ENCODE assay signal across 23 cellular contexts in the genomic region with DNA sequence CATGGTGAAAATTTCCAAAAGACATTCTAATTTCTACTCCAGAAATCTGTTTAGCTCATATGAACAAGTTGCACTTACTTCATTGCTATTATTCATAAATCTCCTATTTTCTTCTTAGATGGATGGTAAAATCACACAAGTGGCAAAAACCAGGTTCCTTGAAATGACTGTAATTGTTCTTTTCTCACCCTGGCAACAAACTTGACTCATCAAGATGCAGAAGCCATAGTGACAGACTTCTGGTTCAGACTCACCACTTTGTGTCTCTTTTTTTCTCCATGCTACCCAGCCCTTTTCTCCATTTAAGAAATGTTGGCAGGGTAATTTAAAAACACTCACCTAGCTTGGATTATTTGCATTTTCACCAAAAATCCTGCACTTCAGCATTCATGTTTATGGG.
"Had no signal": no experiment of that assay in that cellular context is flagged by ENCODE, and none has a peak within 500 bp of the region (broad histone marks: within the 10 kb centered on the region; RNA-seq: fewer than 3 reads in every experiment).

No MANE protein-coding gene starts in this region.

- H3K27me3 ChIP-seq: colonic mucosa, right lobe of liver, testis, tibial nerve, upper lobe of left lung had no signal

- FAIRE-seq: endometrium, frontal cortex, keratinocyte, small intestine, urothelium cell line had no signal

- ATAC-seq: effector memory CD8-positive, alpha-beta T cell; left ventricle myocardium superior; lower lobe of right lung; naive thymus-derived CD8-positive, alpha-beta T cell; right lobe of liver had no signal

- DNase-seq: colonic mucosa; effector memory CD8-positive, alpha-beta T cell; head of caudate nucleus; left ventricle myocardium superior; lower lobe of right lung; naive thymus-derived CD8-positive, alpha-beta T cell; right lobe of liver; small intestine; stimulated activated CD4-positive, alpha-beta T cell treated with anti-CD3 and anti-CD28 coated beads, Interleukin-15, amount 100 ng/mL, for 24 hours; stimulated activated CD4-positive, alpha-beta T cell treated with anti-CD3 and anti-CD28 coated beads, Interleukin-2, amount 100 ng/mL, for 48 hours; stimulated activated naive CD4-positive, alpha-beta T cell; substantia nigra; testis; upper lobe of left lung had no signal

- H3K4me1 ChIP-seq: colonic mucosa, lower lobe of right lung, parathyroid adenoma, testis, tibial nerve, upper lobe of left lung had no signal

- H3K4me3 ChIP-seq: colonic mucosa, lower lobe of right lung, right lobe of liver, testis, tibial nerve, upper lobe of left lung had no signal

- H3K27ac ChIP-seq: colonic mucosa, lower lobe of right lung, parathyroid adenoma, right lobe of liver, testis, tibial nerve, upper lobe of left lung had no signal

- H3K4me3 Mint-ChIP-seq: dendritic cell treated with granulocyte-macrophage colony-stimulating factor and Interleukin-4, amounts not matched to agents 40 ng/mL and 50 ng/mL, for 4 days; effector memory CD8-positive, alpha-beta T cell; naive thymus-derived CD8-positive, alpha-beta T cell; neural crest cell had no signal

- H3K9me3 Mint-ChIP-seq: dendritic cell treated with granulocyte-macrophage colony-stimulating factor and Interleukin-4, amounts not matched to agents 40 ng/mL and 50 ng/mL, for 4 days; effector memory CD8-positive, alpha-beta T cell; naive thymus-derived CD8-positive, alpha-beta T cell; neural crest cell had no signal

- H3K27me3 Mint-ChIP-seq: dendritic cell treated with granulocyte-macrophage colony-stimulating factor and Interleukin-4, amounts not matched to agents 40 ng/mL and 50 ng/mL, for 4 days; effector memory CD8-positive, alpha-beta T cell; naive thymus-derived CD8-positive, alpha-beta T cell; progenitor cell of endocrine pancreas had no signal

- H3K27ac Mint-ChIP-seq: dendritic cell treated with granulocyte-macrophage colony-stimulating factor and Interleukin-4, amounts not matched to agents 40 ng/mL and 50 ng/mL, for 4 days; naive thymus-derived CD8-positive, alpha-beta T cell; progenitor cell of endocrine pancreas had no signal

- H3K36me3 ChIP-seq: colonic mucosa, lower lobe of right lung, right lobe of liver, upper lobe of left lung had no signal

- H3K9me3 ChIP-seq: colonic mucosa, lower lobe of right lung, right lobe of liver, testis, tibial nerve, upper lobe of left lung had no signal
